ENCODE assay signal across 29 cellular contexts in genomic region chr3:105620236-105620635, GRCh38.
"Had no signal": no experiment of that assay in that cellular context is flagged by ENCODE, and none has a peak within 500 bp of the region (broad histone marks: within the 10 kb centered on the region; RNA-seq: fewer than 3 reads in every experiment).

No MANE protein-coding gene starts in this region.

- H3K27ac ChIP-seq: adrenal gland, body of pancreas, brain microvascular endothelial cell, breast epithelium, VCaP had no signal

- H3K27me3 ChIP-seq: adrenal gland, body of pancreas, brain microvascular endothelial cell, breast epithelium had no signal

- H3K9me3 ChIP-seq: adrenal gland, body of pancreas, breast epithelium had no signal

- H3K36me3 ChIP-seq: adrenal gland, brain microvascular endothelial cell, breast epithelium had no signal

- H3K4me1 ChIP-seq: adrenal gland, body of pancreas, breast epithelium had no signal

- H3K4me3 ChIP-seq: adrenal gland, body of pancreas, breast epithelium had no signal

- DNase-seq: activated B cell treated with CpG ODN at 0.5 μM for 24 hours; activated CD4-positive, alpha-beta memory T cell treated with anti-CD3 and anti-CD28 coated beads for 36 hours; activated CD4-positive, alpha-beta T cell treated with anti-CD3 and anti-CD28 coated beads for 48 hours; activated CD4-positive, alpha-beta T cell treated with anti-CD3 and anti-CD28 coated beads, Interleukin-2, amount 50 U/mL, for 1 hour; activated CD4-positive, alpha-beta T cell treated with anti-CD3 and anti-CD28 coated beads, Interleukin-2, amount 50 U/mL, for 4 hours; activated CD4-positive, CD25-positive, alpha-beta regulatory T cell treated with anti-CD3 and anti-CD28 coated beads, Interleukin-2, amount 50 U/mL, for 72 hours; activated CD8-positive, alpha-beta memory T cell treated with anti-CD3 and anti-CD28 coated beads, Interleukin-2, amount 50 U/mL, for 4 hours; activated CD8-positive, alpha-beta T cell treated with anti-CD3 and anti-CD28 coated beads for 36 hours; activated effector memory CD4-positive, alpha-beta T cell treated with anti-CD3 and anti-CD28 coated beads, Interleukin-2, amount 50 U/mL, for 16 hours; activated gamma-delta T cell treated with Interleukin-2 at 50 U/mL for 16 hours; activated naive CD4-positive, alpha-beta T cell; activated naive CD4-positive, alpha-beta T cell treated with anti-CD3 and anti-CD28 coated beads for 36 hours; activated naive CD4-positive, alpha-beta T cell treated with anti-CD3 and anti-CD28 coated beads, Interleukin-2, amount 50 U/mL, for 16 hours; activated naive CD8-positive, alpha-beta T cell treated with anti-CD3 and anti-CD28 coated beads for 36 hours; activated T-cell treated with anti-CD3 and anti-CD28 coated beads for 4 hours; activated T-cell treated with anti-CD3 and anti-CD28 coated beads, Interleukin-2, amount 50 U/mL, for 1 hour; activated T-cell treated with anti-CD3 and anti-CD28 coated beads, Interleukin-2, amount 50 U/mL, for 4 hours; activated T-cell treated with anti-CD3 and anti-CD28 coated beads, Interleukin-2, amount 50 U/mL, for 72 hours; adrenal gland; amniotic stem cell; aorta; body of pancreas; brain microvascular endothelial cell; central memory CD4-positive, alpha-beta T cell; T-helper 1 cell; T-helper 2 cell; T-helper 9 cell had no signal
